ENCODE assay signal across 20 cellular contexts in the genomic region with DNA sequence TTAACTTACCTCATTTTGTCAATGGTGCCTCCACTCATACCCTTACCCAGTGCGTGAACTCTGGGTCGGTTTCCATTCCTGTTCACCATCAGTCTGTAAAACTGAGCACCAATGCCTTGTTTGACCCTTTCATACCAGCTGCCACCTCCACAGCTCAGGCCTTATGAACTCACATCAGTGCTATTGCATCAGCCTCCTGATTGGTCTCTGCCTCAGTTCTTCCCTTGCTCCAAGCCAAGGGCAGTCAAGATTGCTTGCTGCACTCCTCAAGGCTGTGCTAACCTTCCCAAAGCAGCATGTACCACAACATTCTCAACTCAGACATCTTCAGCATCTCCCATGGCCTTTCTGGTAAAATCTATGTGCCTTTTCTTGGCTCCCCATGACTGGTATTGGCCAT. TPM values are rescaled to one million over a fixed set of nuclear protein-coding genes. Genes with fewer than 3 reads are reported as not detected.
DNase-seq lines count a peak whose midpoint lies in the region; ATAC-seq and TF ChIP-seq lines count a peak whose summit lies in the region.
"Had no signal": no experiment of that assay in that cellular context is flagged by ENCODE, and none has a peak within 500 bp of the region (broad histone marks: within the 10 kb centered on the region; RNA-seq: fewer than 3 reads in every experiment).

No MANE protein-coding gene starts in this region.

- H3K36me3 ChIP-seq in ovary, result no peaks in the 10 kb centered on the region
- H3K36me3 ChIP-seq: BLaER1, suprapubic skin, uterus had no signal

- no peaks in the 10 kb centered on the region for H3K79me2 ChIP-seq in H9 (ENCODE audit: insufficient read depth, low read length)

- DNase-seq in activated CD8-positive, alpha-beta memory T cell treated with anti-CD3 and anti-CD28 coated beads, Interleukin-2, amount 10 ng/mL, durations not matched to agents 7 days and 5 days, result no peak
- DNase-seq in activated CD8-positive, alpha-beta memory T cell treated with anti-CD3 and anti-CD28 coated beads for 24 hours, result no peak
- no peak for DNase-seq in H9
- DNase-seq in naive thymus-derived CD8-positive, alpha-beta T cell, result no peak
- no peak for DNase-seq in AG20443 (ENCODE audit: low spot score)
- no peak for DNase-seq in ovary
- DNase-seq: activated gamma-delta T cell treated with Interleukin-2 at 50 U/mL for 16 hours; glutamatergic neuron; NCI-H1436; NCI-H69; right cardiac atrium; Right ventricle myocardium superior; stimulated activated CD8-positive, alpha-beta memory T cell treated with anti-CD3 and anti-CD28 coated beads, Interleukin-4, amount 100 ng/mL, for 48 hours; uterus had no signal

- H3K56ac ChIP-seq in H9 (ENCODE audit: insufficient read length, low read depth, low read length), result no peak overlapping the region

- WGBS in H9 (ENCODE audit: extremely low coverage, insufficient read length, low lambda C conversion rate), result no CpG with 5 or more reads among the region's 2 CpGs
- 96 to 98% (median 97%) methylated on average over 2 of the region's 2 CpGs for WGBS in ovary, 3 donors

- TF ChIP-seq EP300 in ovary (IDR thresholded peaks at IDR 0.05), result no peak

- H4K91ac ChIP-seq in H9 (ENCODE audit: insufficient read length, low read depth, low read length), result no peak overlapping the region

- H3K4me1 ChIP-seq in H9 (ENCODE audit: insufficient read depth, low read length) (no peaks in the 10 kb centered on the region; the same call in 1 of the 2 replicates), ovary (ENCODE audit: insufficient read depth) (no peaks in the 10 kb centered on the region)
- H3K4me1 ChIP-seq: A549, uterus had no signal

- CTCF ChIA-PET in activated CD8-positive, alpha-beta memory T cell treated with anti-CD3 and anti-CD28 coated beads, Interleukin-2, amount 10 ng/mL, durations not matched to agents 7 days and 5 days (lab: Charles Lee), result no interaction called here

- H4K20me1 ChIP-seq in H9 (ENCODE audit: control insufficient read depth, insufficient read depth, insufficient read length), result no peaks in the 10 kb centered on the region
- H4K20me1 ChIP-seq: BLaER1 had no signal

- intact Hi-C loops in ovary (cut with DNase I), result no loop called here

- no peak overlapping the region for H3K23ac ChIP-seq in H9 (ENCODE audit: insufficient read length, low read depth, low read length)

- no peak overlapping the region for H3K27ac ChIP-seq in H9 (ENCODE audit: insufficient read length, low read depth, low read length)
- no peak overlapping the region for H3K27ac ChIP-seq in ovary
- H3K27ac ChIP-seq: A549, BLaER1, suprapubic skin, uterus had no signal

- H3K27me3 ChIP-seq in H9 (ENCODE audit: insufficient read depth, low read length) (no peaks in the 10 kb centered on the region), ovary (no peaks in the 10 kb centered on the region)
- H3K27me3 ChIP-seq: BLaER1, suprapubic skin, uterus had no signal

- H3K4me3 Mint-ChIP-seq in activated CD8-positive, alpha-beta memory T cell treated with anti-CD3 and anti-CD28 coated beads, Interleukin-2, amount 10 ng/mL, durations not matched to agents 7 days and 5 days, result no peak overlapping the region
- no peak overlapping the region for H3K4me3 Mint-ChIP-seq in H9
- peak overlapping the region; percentile 97 for H3K4me3 Mint-ChIP-seq in activated T-helper 17 cell treated with anti-CD3 and anti-CD28 coated beads, Interleukin-2, amount 50 U/mL, for 72 hours
- H3K4me3 Mint-ChIP-seq in naive thymus-derived CD8-positive, alpha-beta T cell, result peak overlapping the region in 9 of 10 donors; percentile 4 to 84 (median 48)

- no peak overlapping the region for H2BK5ac ChIP-seq in H9 (ENCODE audit: insufficient read length, low read length)

- H3K4me3 ChIP-seq in ovary, result no peak overlapping the region
- H3K4me3 ChIP-seq: A549, BLaER1, suprapubic skin, uterus had no signal

- H3K9me3 Mint-ChIP-seq in activated CD8-positive, alpha-beta memory T cell treated with anti-CD3 and anti-CD28 coated beads, Interleukin-2, amount 10 ng/mL, durations not matched to agents 7 days and 5 days (ENCODE audit: low read depth), result peaks cover 2% of the 10 kb centered on the region
- H3K9me3 Mint-ChIP-seq in H9, result no peaks in the 10 kb centered on the region
- peaks cover 5% of the 10 kb centered on the region for H3K9me3 Mint-ChIP-seq in activated T-helper 17 cell treated with anti-CD3 and anti-CD28 coated beads, Interleukin-2, amount 50 U/mL, for 72 hours
- H3K9me3 Mint-ChIP-seq in naive thymus-derived CD8-positive, alpha-beta T cell, result peaks cover 0 to 9% (median 0%) of the 10 kb centered on the region in 9 donors

- H3K36me3 Mint-ChIP-seq in activated CD8-positive, alpha-beta memory T cell treated with anti-CD3 and anti-CD28 coated beads, Interleukin-2, amount 10 ng/mL, durations not matched to agents 7 days and 5 days, result peaks cover 49% of the 10 kb centered on the region
- 0 out of 7 replicates have a peak, but pooled peaks cover 0 to 5% (median 0%) of the 10 kb centered on the region in 3 experiments for H3K36me3 Mint-ChIP-seq in H9 (ENCODE audit: insufficient read depth in 1 of 3, low read depth in 3 of 3)
- peaks cover 100% of the 10 kb centered on the region for H3K36me3 Mint-ChIP-seq in activated T-helper 17 cell treated with anti-CD3 and anti-CD28 coated beads, Interleukin-2, amount 50 U/mL, for 72 hours (ENCODE audit: low read depth)
- peaks cover 5 to 41% (median 26%) of the 10 kb centered on the region in 3 donors for H3K36me3 Mint-ChIP-seq in naive thymus-derived CD8-positive, alpha-beta T cell

- no peak overlapping the region for H3K4ac ChIP-seq in H9 (ENCODE audit: low read depth, low read length)

- H3K14ac ChIP-seq in H9 (ENCODE audit: insufficient read depth, low read length), result no peak overlapping the region

- no peak overlapping the region for H3K18ac ChIP-seq in H9 (ENCODE audit: insufficient read length, low read depth, low read length)

- H2AK5ac ChIP-seq in H9 (ENCODE audit: insufficient read length, low read length), result no peak overlapping the region

- no peak for ATAC-seq in activated CD8-positive, alpha-beta memory T cell treated with anti-CD3 and anti-CD28 coated beads, Interleukin-2, amount 10 ng/mL, durations not matched to agents 7 days and 5 days
- ATAC-seq in activated T-helper 17 cell treated with anti-CD3 and anti-CD28 coated beads, Interleukin-2, amount 50 U/mL, for 72 hours (replicated peaks), result peak; percentile 13
- ATAC-seq in naive thymus-derived CD8-positive, alpha-beta T cell, result no peak
- no peak for ATAC-seq in GM18502 (IDR thresholded peaks at IDR 0.05; ENCODE audit: poor library complexity, unreplicated experiment)
- ATAC-seq: A549, right cardiac atrium had no signal

- no peak overlapping the region for H4K5ac ChIP-seq in H9 (ENCODE audit: insufficient read length, low read depth, low read length)

- no peak overlapping the region for H2BK15ac ChIP-seq in H9 (ENCODE audit: low read depth, low read length)

- no peak overlapping the region for H3K4me2 ChIP-seq in H9 (ENCODE audit: insufficient read depth, insufficient read length, low read length)
- H3K4me2 ChIP-seq: A549, BLaER1 had no signal

- H3K9ac ChIP-seq in H9 (ENCODE audit: extremely low read depth, insufficient read length, low read length), result no peak overlapping the region
- H3K9ac ChIP-seq: BLaER1 had no signal

- POLR2A ChIA-PET in naive thymus-derived CD8-positive, alpha-beta T cell (lab: Charles Lee), result interaction anchor here (7.4 to 10.1 kb wide), 2 partner anchors 8 to 25 kb away, joined by 133 to 194 read pairs; a partner anchor contains a TSS

- no peak overlapping the region for H2AFZ ChIP-seq in H9 (ENCODE audit: low read length)

- H2BK120ac ChIP-seq in H9 (ENCODE audit: low read depth, low read length, poor library complexity, severe bottlenecking), result no peak overlapping the region

- H3K79me1 ChIP-seq in H9 (ENCODE audit: insufficient read depth, low read depth, low read length, poor library complexity, severe bottlenecking), result no peaks in the 10 kb centered on the region

- no peak overlapping the region for H2BK12ac ChIP-seq in H9 (ENCODE audit: insufficient read length, low read depth, low read length)

- H3K9me3 ChIP-seq in H9 (ENCODE audit: control insufficient read depth, low read depth, low read length), result no peaks in the 10 kb centered on the region
- no peaks in the 10 kb centered on the region for H3K9me3 ChIP-seq in ovary
- H3K9me3 ChIP-seq: A549, suprapubic skin, uterus had no signal

- TF ChIP-seq POLR2A in ovary (IDR thresholded peaks at IDR 0.05), result no peak

- H3K27me3 Mint-ChIP-seq in activated CD8-positive, alpha-beta memory T cell treated with anti-CD3 and anti-CD28 coated beads, Interleukin-2, amount 10 ng/mL, durations not matched to agents 7 days and 5 days, result no peaks in the 10 kb centered on the region
- H3K27me3 Mint-ChIP-seq in H9 (ENCODE audit: low read depth), result no peaks in the 10 kb centered on the region
- H3K27me3 Mint-ChIP-seq in activated T-helper 17 cell treated with anti-CD3 and anti-CD28 coated beads, Interleukin-2, amount 50 U/mL, for 72 hours, result no peaks in the 10 kb centered on the region
- H3K27me3 Mint-ChIP-seq in naive thymus-derived CD8-positive, alpha-beta T cell, result no peaks in the 10 kb centered on the region

- TF ChIP-seq CTCF in H9 (conservative IDR thresholded peaks at IDR 0.05) (no peak), ovary (IDR thresholded peaks at IDR 0.05) (no peak)

- H3K27ac Mint-ChIP-seq in activated CD8-positive, alpha-beta memory T cell treated with anti-CD3 and anti-CD28 coated beads, Interleukin-2, amount 10 ng/mL, durations not matched to agents 7 days and 5 days, result peak overlapping the region; percentile 35
- H3K27ac Mint-ChIP-seq in H9, result no peak overlapping the region
- peak overlapping the region; percentile 100 for H3K27ac Mint-ChIP-seq in activated T-helper 17 cell treated with anti-CD3 and anti-CD28 coated beads, Interleukin-2, amount 50 U/mL, for 72 hours
- peak overlapping the region; percentile 64 to 99 (median 94) for H3K27ac Mint-ChIP-seq in naive thymus-derived CD8-positive, alpha-beta T cell

- no peak overlapping the region for H2BK20ac ChIP-seq in H9 (ENCODE audit: low read depth, low read length, poor library complexity, severe bottlenecking)

- peak overlapping the region; percentile 58 for H4K8ac ChIP-seq in H9 (replicated peaks; ENCODE audit: insufficient read length, low read depth, low read length)

- no peak overlapping the region for H3T11ph ChIP-seq in H9 (ENCODE audit: low read length)

- H3K23me2 ChIP-seq in H9 (ENCODE audit: insufficient read length, low read depth, low read length, poor library complexity, severe bottlenecking), result no peaks in the 10 kb centered on the region

- H3K4me1 Mint-ChIP-seq in activated CD8-positive, alpha-beta memory T cell treated with anti-CD3 and anti-CD28 coated beads, Interleukin-2, amount 10 ng/mL, durations not matched to agents 7 days and 5 days, result peaks cover 86% of the 10 kb centered on the region
- H3K4me1 Mint-ChIP-seq in H9, result peaks cover 18 to 24% of the 10 kb centered on the region in 2 experiments
- H3K4me1 Mint-ChIP-seq in activated T-helper 17 cell treated with anti-CD3 and anti-CD28 coated beads, Interleukin-2, amount 50 U/mL, for 72 hours, result peaks cover 77% of the 10 kb centered on the region
- peaks cover 60 to 97% (median 95%) of the 10 kb centered on the region in 4 donors for H3K4me1 Mint-ChIP-seq in naive thymus-derived CD8-positive, alpha-beta T cell

RNA-seq across cellular contexts. Expression of a gene that starts 9.3 kb away (rescaled TPM):
- total RNA-seq in activated CD8-positive, alpha-beta memory T cell treated with anti-CD3 and anti-CD28 coated beads, Interleukin-2, amount 10 ng/mL, durations not matched to agents 7 days and 5 days, result 10 to 100 TPM; 30.5 to 35.7 TPM
- total RNA-seq in H9 (2021) (not detected in 2 replicates), ovary (1 to 10 TPM in 5 of 7 donors, under 1 TPM in 2; 0.46 to 2.9 (median 1.2) TPM)
- 100 to 1,000 TPM; 242 to 382 TPM for total RNA-seq in activated T-helper 17 cell treated with anti-CD3 and anti-CD28 coated beads, Interleukin-2, amount 50 U/mL, for 72 hours
- 100 to 1,000 TPM; 128 to 133 TPM for total RNA-seq in naive thymus-derived CD8-positive, alpha-beta T cell
- 10 to 100 TPM; 15.8 to 32.0 (median 29.3) TPM for polyA plus RNA-seq in naive thymus-derived CD8-positive, alpha-beta T cell
- 1 to 10 TPM in 1 of 2 donors, under 1 TPM in 1; 0.18 to 4.3 TPM for polyA plus RNA-seq in ovary
- total RNA-seq: osteocyte had no signal
- polyA plus RNA-seq: A549 had no signal

Comparison
In these comparisons a context has a peak if more than half of its experiments do, and no peak if none do; other contexts are left out.
1. H3K27ac Mint-ChIP-seq: peak in activated CD8-positive, alpha-beta memory T cell treated with anti-CD3 and anti-CD28 coated beads, Interleukin-2, amount 10 ng/mL, durations not matched to agents 7 days and 5 days (single experiment), activated T-helper 17 cell treated with anti-CD3 and anti-CD28 coated beads, Interleukin-2, amount 50 U/mL, for 72 hours (single experiment) and naive thymus-derived CD8-positive, alpha-beta T cell (10 of 10); none in H9 (0 of 3).
2. H3K4me3 Mint-ChIP-seq: peak in activated T-helper 17 cell treated with anti-CD3 and anti-CD28 coated beads, Interleukin-2, amount 50 U/mL, for 72 hours (single experiment) and naive thymus-derived CD8-positive, alpha-beta T cell (9 of 10); none in activated CD8-positive, alpha-beta memory T cell treated with anti-CD3 and anti-CD28 coated beads, Interleukin-2, amount 10 ng/mL, durations not matched to agents 7 days and 5 days (single experiment) and H9 (0 of 2).
3. RNA of a gene that starts 9.3 kb away (total RNA-seq): 242 to 382 TPM in activated T-helper 17 cell treated with anti-CD3 and anti-CD28 coated beads, Interleukin-2, amount 50 U/mL, for 72 hours, 128 to 133 TPM in naive thymus-derived CD8-positive, alpha-beta T cell and 30.5 to 35.7 TPM in activated CD8-positive, alpha-beta memory T cell treated with anti-CD3 and anti-CD28 coated beads, Interleukin-2, amount 10 ng/mL, durations not matched to agents 7 days and 5 days; 0.46 to 2.9 TPM in ovary and not detected in H9; every median in the first group is over 4 times any median in the second.